1 cellular context compared by ENCODE assay signal in genomic region chr2:175168564-175168945, GRCh38.
A peak's percentile ranks its signal among the peaks of the same experiment; 100 is the strongest.
TF ChIP-seq lines count a peak whose summit lies in the region.

No MANE protein-coding gene starts in this region.

TF ChIP-seq in GM12878, 131 proteins besides CTCF, POLR2A, EP300 and RAD21 (continued from another document):
- TF ChIP-seq PKNOX1 (IDR thresholded peaks at IDR 0.05) (no peak), HSF1 (IDR thresholded peaks at IDR 0.05; ENCODE audit: low read depth, low read length) (no peak), IRF3 (IDR thresholded peaks at IDR 0.05) (0 out of 2 replicates have a peak, but pooled peaks have one; percentile 2), ZNF384 (IDR thresholded peaks at IDR 0.05; ENCODE audit: borderline replicate concordance, low read depth, low read length) (no peak), RUNX3 (IDR thresholded peaks at IDR 0.05; ENCODE audit: low read length) (peak; percentile 32; the same call in 1 of the 2 replicates), RB1 (IDR thresholded peaks at IDR 0.05; ENCODE audit: borderline replicate concordance) (peak; percentile 68; the same call in 1 of the 2 replicates), SMAD5 (IDR thresholded peaks at IDR 0.05; ENCODE audit: low read depth) (0 out of 2 replicates have a peak, but pooled peaks have one; percentile 11), PML (IDR thresholded peaks at IDR 0.05; ENCODE audit: low read length) (0 out of 2 replicates have a peak, but pooled peaks have one; percentile 34), SREBF2 (IDR thresholded peaks at IDR 0.05; ENCODE audit: low read length) (no peak), YY1 (IDR thresholded peaks at IDR 0.05; ENCODE audit: low read depth, low read length) (peak; percentile 50; the same call in 1 of the 2 replicates), RELA (IDR thresholded peaks at IDR 0.05; ENCODE audit: borderline replicate concordance, partially characterized antibody) (peak; percentile 43), TCF3 (IDR thresholded peaks at IDR 0.05; ENCODE audit: borderline replicate concordance, insufficient read depth, low read depth, low read length) (peak; percentile 23; the same call in 1 of the 2 replicates), CHD4 (IDR thresholded peaks at IDR 0.05) (no peak), HDGF (IDR thresholded peaks at IDR 0.05) (0 out of 2 replicates have a peak, but pooled peaks have one; percentile 97), SKIL (IDR thresholded peaks at IDR 0.05; ENCODE audit: low read depth, poor library complexity, severe bottlenecking) (peak; percentile 22), MAX (IDR thresholded peaks at IDR 0.05; ENCODE audit: low read depth, low read length) (0 out of 2 replicates have a peak, but pooled peaks have one; percentile 6), BACH1 (IDR thresholded peaks at IDR 0.05; ENCODE audit: borderline replicate concordance) (0 out of 2 replicates have a peak, but pooled peaks have one; percentile 58)
